9 cellular contexts compared by ENCODE assay signal in the genomic region with DNA sequence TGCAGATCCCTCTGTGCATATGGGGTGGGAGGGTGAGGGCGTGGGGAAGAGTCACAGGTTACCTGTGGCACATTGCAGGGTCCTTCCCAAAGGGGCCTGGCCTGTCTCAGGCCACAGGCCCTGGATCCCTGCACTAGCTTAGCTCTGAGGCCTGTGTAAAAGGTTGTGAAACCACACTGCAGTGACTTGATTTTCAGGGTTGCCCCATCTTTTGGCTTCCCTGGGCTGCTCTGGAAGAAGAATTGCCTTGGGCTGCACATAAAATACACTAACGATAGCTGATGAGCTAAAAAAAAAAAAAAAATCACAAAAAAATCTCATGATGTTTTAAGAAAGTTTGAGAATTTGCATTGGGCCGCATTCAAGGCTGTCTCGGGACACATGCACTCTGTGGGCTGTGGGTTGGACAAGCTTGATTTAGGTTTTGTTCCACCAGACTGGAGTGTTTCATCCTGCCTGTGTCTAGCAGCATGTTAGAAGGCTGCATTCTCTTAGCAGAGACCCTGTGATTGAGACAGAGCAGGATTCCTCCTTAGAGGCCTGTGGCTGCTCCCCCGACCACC. TPM values are rescaled to one million over a fixed set of nuclear protein-coding genes. Genes with fewer than 3 reads are reported as not detected.
A peak's percentile ranks its signal among the peaks of the same experiment; 100 is the strongest.
DNase-seq lines count a peak whose midpoint lies in the region; ATAC-seq and TF ChIP-seq lines count a peak whose summit lies in the region.
"Had no signal": no experiment of that assay in that cellular context is flagged by ENCODE, and none has a peak within 500 bp of the region (broad histone marks: within the 10 kb centered on the region; RNA-seq: fewer than 3 reads in every experiment).

No MANE protein-coding gene starts in this region.

- DNase-seq in A673 (ENCODE audit: low spot score) (no peak), iris pigment epithelial cell (ENCODE audit: low read depth) (peak; percentile 33), gastrocnemius medialis (no peak), kidney tubule cell (ENCODE audit: low spot score) (no peak)
- no peak for DNase-seq in effector CD8-positive, alpha-beta T cell (lab: John Stamatoyannopoulos, UW)
- no peak for DNase-seq in CD4-positive, alpha-beta memory T cell

- H3K4me3 Mint-ChIP-seq in CD4-positive, alpha-beta memory T cell: no peak overlapping the region

- H3K27ac Mint-ChIP-seq in CD4-positive, alpha-beta memory T cell: no peak overlapping the region

- no peaks in the 10 kb centered on the region for H3K36me3 ChIP-seq in A673 (ENCODE audit: insufficient read depth, low read length, poor library complexity, severe bottlenecking)
- H3K36me3 ChIP-seq in gastrocnemius medialis: no peaks in the 10 kb centered on the region
- no peaks in the 10 kb centered on the region for H3K36me3 ChIP-seq in CD4-positive, alpha-beta memory T cell (ENCODE audit: insufficient read depth, low read length)

- intact Hi-C loops in A673 (cut with micrococcal nuclease; ENCODE audit: unreplicated experiment) (no loop called here), gastrocnemius medialis (cut with DNase I; ENCODE audit: low total_unique reads) (no loop called here)
- intact Hi-C loops in CD4-positive, alpha-beta memory T cell (cut with micrococcal nuclease): no loop called here

- H3K9me3 ChIP-seq in A673 (ENCODE audit: low read depth, low read length, poor library complexity, severe bottlenecking): no peaks in the 10 kb centered on the region
- no peaks in the 10 kb centered on the region for H3K9me3 ChIP-seq in gastrocnemius medialis
- no peaks in the 10 kb centered on the region for H3K9me3 ChIP-seq in CD4-positive, alpha-beta memory T cell (ENCODE audit: control insufficient read depth in 1 of 2, low read length in 2 of 2)

- CTCF ChIA-PET in A673 (lab: Charles Lee): interaction anchor here (0.6 kb wide), 1 partner anchor 111 kb away, joined by 4 read pairs; no protein-coding TSS in a partner anchor
- CTCF ChIA-PET in CD4-positive, alpha-beta memory T cell (lab: Charles Lee; ENCODE audit: partially characterized antibody): interaction anchor here (0.6 to 1.4 kb wide), 4 partner anchors 22 to 274 kb away, joined by 3 to 4 read pairs (median 4); no protein-coding TSS in a partner anchor

- POLR2A ChIA-PET in A673 (lab: Charles Lee; ENCODE audit: low non-redundant PET): interaction anchor here (0.6 kb wide), 1 partner anchor 341 kb away, joined by 5 read pairs; no protein-coding TSS in a partner anchor
- POLR2A ChIA-PET in CD4-positive, alpha-beta memory T cell (lab: Charles Lee; ENCODE audit: partially characterized antibody): no interaction called here

- H3K4me1 ChIP-seq in A673 (ENCODE audit: insufficient read depth, low read length, poor library complexity, severe bottlenecking): peaks cover 7% of the 10 kb centered on the region
- no peaks in the 10 kb centered on the region for H3K4me1 ChIP-seq in gastrocnemius medialis
- no peaks in the 10 kb centered on the region for H3K4me1 ChIP-seq in CD4-positive, alpha-beta memory T cell (ENCODE audit: insufficient read depth, low read length)

- no peaks in the 10 kb centered on the region for H3K9me3 Mint-ChIP-seq in CD4-positive, alpha-beta memory T cell

- H3K27ac ChIP-seq in A673 (ENCODE audit: low read depth, low read length, poor library complexity, severe bottlenecking) (peak overlapping the region; percentile 65), VCaP (0 out of 2 replicates have a peak overlapping the region, but pooled peaks have one; percentile 18), gastrocnemius medialis (no peak overlapping the region)
- no peak overlapping the region for H3K27ac ChIP-seq in CD4-positive, alpha-beta memory T cell (ENCODE audit: low read depth, low read length)

- TF ChIP-seq CTCF in A673 (conservative IDR thresholded peaks at IDR 0.05; ENCODE audit: low read depth, low read length): no peak
- TF ChIP-seq CTCF in VCaP (conservative IDR thresholded peaks at IDR 0.05): no peak
- TF ChIP-seq CTCF in gastrocnemius medialis (IDR thresholded peaks at IDR 0.05 in 4 of 5, conservative IDR thresholded peaks at IDR 0.05 in 1 of 5): no peak

- ATAC-seq in GM21529 (IDR thresholded peaks at IDR 0.05; ENCODE audit: unreplicated experiment) (peak; percentile 69), gastrocnemius medialis (no peak)

- H3K4me1 Mint-ChIP-seq in CD4-positive, alpha-beta memory T cell: peaks cover 0 to 6% (median 2%) of the 10 kb centered on the region in 4 donors

- TF ChIP-seq POLR2A in gastrocnemius medialis (IDR thresholded peaks at IDR 0.05): no peak

- no peaks in the 10 kb centered on the region for H3K27me3 Mint-ChIP-seq in CD4-positive, alpha-beta memory T cell

- H3K27me3 ChIP-seq in A673 (replicated peaks; ENCODE audit: insufficient read depth, low read depth, low read length, poor library complexity): no peaks in the 10 kb centered on the region
- no peaks in the 10 kb centered on the region for H3K27me3 ChIP-seq in gastrocnemius medialis
- H3K27me3 ChIP-seq in CD4-positive, alpha-beta memory T cell (ENCODE audit: insufficient read depth, low read length): no peaks in the 10 kb centered on the region

- in situ Hi-C loops in gastrocnemius medialis (cut with MboI; ENCODE audit: low sequenced_read_pairs in 4 of 4): no loop called here

- no TSS peak for BruUV-seq in A673 (replicated peaks; lab: Mats Ljungman, UMichigan)

- no peak overlapping the region for H3K4me3 ChIP-seq in A673 (ENCODE audit: low read depth, low read length, poor library complexity, severe bottlenecking)
- H3K4me3 ChIP-seq in gastrocnemius medialis: no peak overlapping the region
- H3K4me3 ChIP-seq in CD4-positive, alpha-beta memory T cell (ENCODE audit: low read length in 2 of 2): no peak overlapping the region

- no peaks in the 10 kb centered on the region for H3K36me3 Mint-ChIP-seq in CD4-positive, alpha-beta memory T cell

RNA-seq across cellular contexts. Expression of gene TREH, which starts 35.9 kb away (rescaled TPM):
- total RNA-seq in A673 (2021) (not detected in 2 replicates), gastrocnemius medialis (not detected)
- total RNA-seq in CD4-positive, alpha-beta memory T cell: not detected
- not detected for polyA plus RNA-seq in CD4-positive, alpha-beta memory T cell
- total RNA-seq: H4 had no signal

Comparison
In these comparisons a context has a peak if more than half of its experiments do, and no peak if none do; other contexts are left out.
1. H3K27ac ChIP-seq: peak in A673 (single experiment) and VCaP (single experiment); none in gastrocnemius medialis (0 of 4) and CD4-positive, alpha-beta memory T cell (single experiment).